In the genomic region with DNA sequence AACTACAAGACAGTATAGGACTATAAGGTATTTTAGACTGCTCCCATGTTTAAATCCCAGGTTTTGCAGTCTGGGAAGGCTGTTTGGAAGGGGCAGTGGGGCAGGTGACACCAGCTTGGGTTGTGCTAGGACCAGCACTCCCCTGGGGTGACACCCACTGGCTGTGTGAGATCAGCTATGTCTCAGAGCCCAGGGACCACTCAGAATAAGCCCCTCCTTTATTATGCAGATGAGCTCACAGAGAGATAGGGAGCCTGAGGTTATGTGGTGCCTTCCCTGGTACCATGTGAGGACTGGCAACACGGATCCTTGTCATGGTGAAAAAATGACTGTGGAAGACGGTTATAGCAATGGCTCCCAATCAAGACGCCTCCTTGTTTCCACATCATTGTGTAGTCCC, we compare ENCODE assay signal across 22 cellular contexts.
A peak's percentile ranks its signal among the peaks of the same experiment; 100 is the strongest.
DNase-seq lines count a peak whose midpoint lies in the region; ATAC-seq and TF ChIP-seq lines count a peak whose summit lies in the region.
"Had no signal": no experiment of that assay in that cellular context is flagged by ENCODE, and none has a peak within 500 bp of the region (broad histone marks: within the 10 kb centered on the region; RNA-seq: fewer than 3 reads in every experiment).

No MANE protein-coding gene starts in this region.

- DNase-seq in DMS53 (lab: John Stamatoyannopoulos, UW) (peak; percentile 41), DMS53 treated with DMSO at 0.1 percent for 48 hours (lab: John Stamatoyannopoulos, UW; ENCODE audit: unreplicated experiment) (no peak), GM23338 (ENCODE audit: low spot score) (no peak), WTC11 (ENCODE audit: low spot score) (no peak), neural progenitor cell (ENCODE audit: low spot score) (no peak), NCI-H1417 (lab: John Stamatoyannopoulos, UW) (no peak), MM.1S (no peak), mesenteric fat pad (ENCODE audit: low spot score) (no peak)
- DNase-seq: Caco-2; CD4-positive, CD25-positive, alpha-beta regulatory T cell; DMS153; IMR-90; Karpas-422; MG63; NCI-H1092; NCI-H1694 treated with DMSO at 0.1 percent for 48 hours; NCI-H510A; NCI-H774 had no signal

- peaks cover 3% of the 10 kb centered on the region; the same call in 1 of the 3 replicates for H3K9me3 Mint-ChIP-seq in GM23338
- H3K9me3 Mint-ChIP-seq in WTC11 = peaks cover 10% of the 10 kb centered on the region
- peaks cover 11% of the 10 kb centered on the region for H3K9me3 Mint-ChIP-seq in neural progenitor cell

- H3K27me3 ChIP-seq in GM23338 (ENCODE audit: insufficient read depth) = no peaks in the 10 kb centered on the region
- peaks cover 8% of the 10 kb centered on the region for H3K27me3 ChIP-seq in neural progenitor cell
- H3K27me3 ChIP-seq in MM.1S (replicated peaks; ENCODE audit: insufficient read depth, low read length) = no peaks in the 10 kb centered on the region
- H3K27me3 ChIP-seq: MG63 had no signal

- H3K4me2 ChIP-seq in GM23338 = no peak overlapping the region
- H3K4me2 ChIP-seq in neural progenitor cell = no peak overlapping the region
- H3K4me2 ChIP-seq in MM.1S (ENCODE audit: low read depth, low read length) = no peak overlapping the region

- H3K27me3 Mint-ChIP-seq in GM23338 (ENCODE audit: insufficient read depth, low read depth, poor library complexity) (peaks cover 9% of the 10 kb centered on the region), WTC11 (ENCODE audit: low read depth) (no peaks in the 10 kb centered on the region), neural progenitor cell (ENCODE audit: insufficient read depth, low read depth) (peaks cover 18% of the 10 kb centered on the region)

- H3K36me3 ChIP-seq in GM23338 (ENCODE audit: insufficient read depth) (no peaks in the 10 kb centered on the region), neural progenitor cell (no peaks in the 10 kb centered on the region), MM.1S (replicated peaks; ENCODE audit: insufficient read depth, low read length) (no peaks in the 10 kb centered on the region)
- H3K36me3 ChIP-seq: HAP-1, MG63 had no signal

- H3K4me1 ChIP-seq in GM23338 (ENCODE audit: insufficient read depth) = peaks cover 5% of the 10 kb centered on the region; the same call in 1 of the 2 replicates
- H3K4me1 ChIP-seq in neural progenitor cell = peaks cover 18% of the 10 kb centered on the region
- H3K4me1 ChIP-seq in MM.1S (ENCODE audit: low read length) = 0 out of 2 replicates have a peak, but pooled peaks cover under 1% of the 10 kb centered on the region
- H3K4me1 ChIP-seq: Caco-2 had no signal

- H3K9me3 ChIP-seq in neural progenitor cell (ENCODE audit: low read depth) (no peaks in the 10 kb centered on the region), MM.1S (replicated peaks; ENCODE audit: insufficient read depth, low read length) (no peaks in the 10 kb centered on the region)
- H3K9me3 ChIP-seq: Caco-2, HAP-1, MG63 had no signal

- H3K9ac ChIP-seq in neural progenitor cell (no peak overlapping the region), MM.1S (ENCODE audit: low read length) (no peak overlapping the region)

- H3K36me3 Mint-ChIP-seq in GM23338 (ENCODE audit: low read depth) (no peaks in the 10 kb centered on the region), WTC11 (no peaks in the 10 kb centered on the region), neural progenitor cell (no peaks in the 10 kb centered on the region)
- H3K36me3 Mint-ChIP-seq: CD4-positive, CD25-positive, alpha-beta regulatory T cell had no signal

- H2AFZ ChIP-seq in GM23338 (no peak overlapping the region), neural progenitor cell (replicated peaks) (no peak overlapping the region), MM.1S (ENCODE audit: low read length) (no peak overlapping the region)

- H3K4me3 Mint-ChIP-seq in GM23338 (no peak overlapping the region), WTC11 (no peak overlapping the region), neural progenitor cell (no peak overlapping the region)
- H3K4me3 Mint-ChIP-seq: B cell; CD4-positive, CD25-positive, alpha-beta regulatory T cell had no signal

- H3K27ac Mint-ChIP-seq in GM23338 = no peak overlapping the region
- peak overlapping the region; percentile 58; the same call in 1 of the 2 replicates for H3K27ac Mint-ChIP-seq in WTC11
- peak overlapping the region; percentile 48 for H3K27ac Mint-ChIP-seq in neural progenitor cell
- H3K27ac Mint-ChIP-seq: B cell; CD4-positive, CD25-positive, alpha-beta regulatory T cell had no signal

- H3K4me3 ChIP-seq in GM23338 = no peak overlapping the region
- no peak overlapping the region for H3K4me3 ChIP-seq in neural progenitor cell
- H3K4me3 ChIP-seq in MM.1S (ENCODE audit: low read length) = no peak overlapping the region
- H3K4me3 ChIP-seq: HAP-1, MG63 had no signal

- no peaks in the 10 kb centered on the region for H3F3A ChIP-seq in GM23338 (replicated peaks; ENCODE audit: low read depth)
- H3F3A ChIP-seq in neural progenitor cell (ENCODE audit: low read depth) = peaks cover 20% of the 10 kb centered on the region
- H3F3A ChIP-seq in MM.1S (ENCODE audit: insufficient read depth, low read length) = no peaks in the 10 kb centered on the region

- peak; percentile 57 for ATAC-seq in GM23338
- peak; percentile 53 for ATAC-seq in WTC11
- ATAC-seq: Panc1 had no signal

- POLR2A ChIA-PET in WTC11 (lab: Charles Lee) = interaction anchor here (1.1 kb wide), 1 partner anchor 12 kb away, joined by 3 read pairs; no protein-coding TSS in a partner anchor

- TF ChIP-seq CTCF in GM23338 (conservative IDR thresholded peaks at IDR 0.05; ENCODE audit: low read depth in 2 of 2) (no peak), WTC11 (IDR thresholded peaks at IDR 0.05) (no peak), neural progenitor cell (IDR thresholded peaks at IDR 0.05) (no peak), MM.1S (IDR thresholded peaks at IDR 0.05; ENCODE audit: low read length) (no peak)

- H3K9me2 ChIP-seq in GM23338 (ENCODE audit: insufficient read depth) = no peaks in the 10 kb centered on the region; the same call in 1 of the 2 replicates
- no peaks in the 10 kb centered on the region for H3K9me2 ChIP-seq in MM.1S (replicated peaks; ENCODE audit: insufficient read depth, low read length)

- H3K27ac ChIP-seq in GM23338 (ENCODE audit: low read depth) = no peak overlapping the region
- H3K27ac ChIP-seq in neural progenitor cell = no peak overlapping the region
- no peak overlapping the region for H3K27ac ChIP-seq in MM.1S (ENCODE audit: low read length)
- H3K27ac ChIP-seq: 22Rv1 had no signal

- no peaks in the 10 kb centered on the region for H3K79me2 ChIP-seq in GM23338 (replicated peaks; ENCODE audit: insufficient read depth)
- no peaks in the 10 kb centered on the region for H3K79me2 ChIP-seq in neural progenitor cell (ENCODE audit: low read depth)
- no peaks in the 10 kb centered on the region for H3K79me2 ChIP-seq in MM.1S (ENCODE audit: low read length)

- H4K20me1 ChIP-seq in GM23338 (replicated peaks; ENCODE audit: insufficient read depth) = no peaks in the 10 kb centered on the region
- no peaks in the 10 kb centered on the region for H4K20me1 ChIP-seq in neural progenitor cell (ENCODE audit: low read depth)
- no peaks in the 10 kb centered on the region for H4K20me1 ChIP-seq in MM.1S (ENCODE audit: insufficient read depth, low read length)

- H3K4me1 Mint-ChIP-seq in GM23338 (peaks cover 14% of the 10 kb centered on the region; the same call in 2 of the 3 replicates), WTC11 (peaks cover 15% of the 10 kb centered on the region), neural progenitor cell (peaks cover 36% of the 10 kb centered on the region)
- H3K4me1 Mint-ChIP-seq: B cell; CD4-positive, CD25-positive, alpha-beta regulatory T cell had no signal

- CTCF ChIA-PET in WTC11 (lab: Charles Lee) = interaction anchor here (1.0 to 1.8 kb wide), 2 partner anchors 27 to 161 kb away, joined by 4 to 5 read pairs; no protein-coding TSS in a partner anchor

TF ChIP-seq in WTC11, 78 proteins besides CTCF, POLR2A, EP300 and RAD21 (continues in another document):
- TF ChIP-seq ZNF416 (CRISPR knock-in tag; IDR thresholded peaks at IDR 0.05) = no peak
- no peak for TF ChIP-seq ZNF425 (CRISPR knock-in tag; conservative IDR thresholded peaks at IDR 0.05)
- no peak for TF ChIP-seq ERG (CRISPR knock-in tag; IDR thresholded peaks at IDR 0.05)
- TF ChIP-seq E2F4 (CRISPR knock-in tag; IDR thresholded peaks at IDR 0.05; ENCODE audit: borderline replicate concordance, low read depth) = no peak
- no peak for TF ChIP-seq CBFB (CRISPR knock-in tag; IDR thresholded peaks at IDR 0.05; ENCODE audit: low read depth)
